ENCODE assay signal across 11 cellular contexts in the genomic region with DNA sequence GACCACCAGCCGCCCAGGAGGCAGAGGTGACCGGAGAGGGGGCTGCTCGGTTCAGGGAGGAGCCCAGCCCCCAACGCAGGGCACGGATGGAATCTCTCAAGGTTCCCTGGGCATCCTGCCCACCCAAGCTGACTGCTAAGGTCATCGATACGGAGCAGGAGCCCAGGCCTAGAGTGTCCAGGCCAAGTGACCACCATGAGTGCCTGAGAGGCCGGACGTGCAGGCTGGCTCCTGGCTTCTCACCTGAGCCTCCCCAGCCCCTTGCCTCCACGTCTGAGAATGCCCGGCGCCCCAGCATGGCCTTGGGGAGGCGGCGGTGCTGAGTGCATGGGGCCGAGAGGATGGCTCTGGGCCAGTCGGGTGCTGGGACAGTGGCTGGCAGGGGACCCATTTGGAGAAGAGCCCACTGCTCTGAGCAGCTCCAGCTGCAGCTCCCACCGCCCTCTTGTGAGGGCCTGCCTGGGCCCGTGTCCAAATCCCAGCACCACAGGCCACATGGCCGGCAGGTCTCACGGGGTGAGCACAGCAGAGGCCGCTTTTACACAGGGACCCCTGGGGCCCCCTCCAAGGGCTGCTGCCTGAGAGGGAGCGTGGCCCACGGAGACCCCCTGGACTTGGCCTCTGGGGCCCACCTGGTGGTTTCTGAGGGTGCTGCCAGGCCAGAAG.
DNase-seq lines count a peak whose midpoint lies in the region; ATAC-seq and TF ChIP-seq lines count a peak whose summit lies in the region.
"Had no signal": no experiment of that assay in that cellular context is flagged by ENCODE, and none has a peak within 500 bp of the region (broad histone marks: within the 10 kb centered on the region; RNA-seq: fewer than 3 reads in every experiment).

No MANE protein-coding gene starts in this region.

- H3K27ac ChIP-seq in HL-60 (replicated peaks): peak overlapping the region; percentile 81
- peak overlapping the region; percentile 77 to 80 for H3K27ac ChIP-seq in right atrium auricular region
- H3K27ac ChIP-seq: KMS-11 had no signal

- peak; percentile 32 for ATAC-seq in sciatic nerve
- no peak for ATAC-seq in HG02870 (IDR thresholded peaks at IDR 0.05; ENCODE audit: unreplicated experiment)
- ATAC-seq in HG03139 (IDR thresholded peaks at IDR 0.05; ENCODE audit: unreplicated experiment): no peak

- H3K27me3 ChIP-seq in HL-60 (ENCODE audit: insufficient read depth, poor library complexity, severe bottlenecking): no peaks in the 10 kb centered on the region
- no peaks in the 10 kb centered on the region for H3K27me3 ChIP-seq in right atrium auricular region

- H3K4me1 ChIP-seq in right atrium auricular region: peaks cover 0 to 39% of the 10 kb centered on the region in 2 donors

- no peaks in the 10 kb centered on the region for H3K36me3 ChIP-seq in right atrium auricular region

- intact Hi-C loops in sciatic nerve (cut with DNase I): no loop called here

- DNase-seq in HL-60 (ENCODE audit: low read depth in 1 of 2, low spot score in 1 of 2) (no peak), amygdala (lab: John Stamatoyannopoulos, UW) (peak; percentile 14 to 92 (median 77)), right atrium auricular region (ENCODE audit: low spot score) (no peak), sciatic nerve (ENCODE audit: low spot score) (peak; percentile 70), ecto neural progenitor cell (ENCODE audit: low spot score) (no peak), NK-92 (lab: John Stamatoyannopoulos, UW; ENCODE audit: unreplicated experiment) (no peak)
- DNase-seq: DMS53; effector CD8-positive, alpha-beta T cell had no signal

- H3K9me3 ChIP-seq in right atrium auricular region: peaks cover 0 to 22% of the 10 kb centered on the region in 2 donors

- no peak overlapping the region for H3K4me3 ChIP-seq in HL-60 (replicated peaks; ENCODE audit: insufficient read depth, low read length)
- no peak overlapping the region for H3K4me3 ChIP-seq in right atrium auricular region

- no peak for TF ChIP-seq CTCF in HL-60 (IDR thresholded peaks at IDR 0.05; ENCODE audit: insufficient read depth, low read length)
- TF ChIP-seq CTCF in right atrium auricular region (IDR thresholded peaks at IDR 0.05): no peak

Comparison
In these comparisons a context has a peak if more than half of its experiments do, and no peak if none do; other contexts are left out.
1. DNase-seq: peak in amygdala (56 of 56) and sciatic nerve (single experiment); none in HL-60 (0 of 2), right atrium auricular region (single experiment), ecto neural progenitor cell (single experiment) and NK-92 (single experiment).